Comparison of ENCODE assay signal across 18 cellular contexts in genomic region chr7:33880787-33881186, GRCh38. TPM values are rescaled to one million over a fixed set of nuclear protein-coding genes. Genes with fewer than 3 reads are reported as not detected.
"Had no signal": no experiment of that assay in that cellular context is flagged by ENCODE, and none has a peak within 500 bp of the region (broad histone marks: within the 10 kb centered on the region; RNA-seq: fewer than 3 reads in every experiment).

No MANE protein-coding gene starts in this region.

- H3K9me3 ChIP-seq: heart left ventricle, left ventricle myocardium inferior, psoas muscle, right lobe of liver, spleen, upper lobe of left lung had no signal

- H3K27ac ChIP-seq: heart left ventricle, left ventricle myocardium inferior, psoas muscle, right lobe of liver, spleen, upper lobe of left lung had no signal

- H3K36me3 ChIP-seq: heart left ventricle, left ventricle myocardium inferior, right lobe of liver, spleen, upper lobe of left lung had no signal

- H3K27me3 ChIP-seq: heart left ventricle, right lobe of liver, spleen, upper lobe of left lung had no signal

- ATAC-seq: esophagus mucosa, heart left ventricle, psoas muscle, right lobe of liver, T-helper 17 cell had no signal

- DNase-seq: activated CD4-positive, alpha-beta T cell treated with anti-CD3 and anti-CD28 coated beads, Interleukin-2, amount 10 ng/mL, durations not matched to agents 7 days and 5 days; activated CD4-positive, CD25-positive, alpha-beta regulatory T cell; activated naive CD4-positive, alpha-beta T cell treated with anti-CD3 and anti-CD28 coated beads, Interleukin-2, amount 10 ng/mL, durations not matched to agents 7 days and 5 days; endodermal cell; heart left ventricle; left ventricle myocardium inferior; mesenchymal stem cell; nephron progenitor cell; psoas muscle; right lobe of liver; spleen; stimulated activated CD4-positive, alpha-beta T cell treated with anti-CD3 and anti-CD28 coated beads, Interleukin-1b, Interleukin-23, amount 100 ng/mL, for 48 hours; stimulated activated naive CD4-positive, alpha-beta T cell treated with Interleukin-2 at 50 U/mL for 16 hours; T-helper 17 cell; upper lobe of left lung had no signal

- H3K4me3 ChIP-seq: heart left ventricle, left ventricle myocardium inferior, psoas muscle, right lobe of liver, spleen, upper lobe of left lung had no signal

- H3K4me1 ChIP-seq: psoas muscle, right lobe of liver, spleen, upper lobe of left lung had no signal

RNA-seq across cellular contexts. Expression of gene BMPER, which starts 24.6 kb away (rescaled TPM):
- total RNA-seq: activated CD4-positive, alpha-beta T cell treated with anti-CD3 and anti-CD28 coated beads, Interleukin-2, amount 10 ng/mL, durations not matched to agents 7 days and 5 days; activated CD8-positive, alpha-beta memory T cell treated with anti-CD3 and anti-CD28 coated beads for 36 hours; activated T-helper 2 cell treated with anti-CD3 and anti-CD28 coated beads, Interferon-gamma antibody, Interleukin-2, Interleukin-4, amounts not matched to agents 10 μg/mL and 5 μg/mL and 100 μg/mL, durations not matched to agents 14 hours and 24 hours and 36 hours; esophagus mucosa had no signal
